ENCODE assay signal across 8 cellular contexts in the genomic region with DNA sequence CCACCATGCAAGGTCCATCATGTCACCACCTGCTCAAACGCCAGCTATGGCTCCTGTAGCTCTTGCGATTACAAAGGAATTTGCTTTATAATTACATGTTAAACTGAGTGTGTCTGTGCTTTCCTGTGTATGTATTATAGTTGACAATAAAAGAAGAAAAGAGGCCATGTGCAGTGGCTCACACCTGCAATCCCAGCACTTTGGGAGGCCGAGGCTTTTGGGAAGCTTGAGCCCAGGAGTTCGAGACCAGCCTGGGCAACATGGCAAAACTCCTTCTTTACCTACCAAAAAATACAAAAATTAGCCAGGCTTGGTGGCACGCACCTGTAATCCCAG. TPM values are rescaled to one million over a fixed set of nuclear protein-coding genes. Genes with fewer than 3 reads are reported as not detected.
DNase-seq lines count a peak whose midpoint lies in the region; ATAC-seq and TF ChIP-seq lines count a peak whose summit lies in the region.

No MANE protein-coding gene starts in this region.

- CTCF ChIA-PET in activated naive CD4-positive, alpha-beta T cell treated with anti-CD3 and anti-CD28 coated beads, Interleukin-2, amount 10 ng/mL, durations not matched to agents 7 days and 5 days (lab: Charles Lee) = interaction anchor here (0.7 to 3.5 kb wide), 8 partner anchors 28 to 83 kb away, joined by 3 to 25 read pairs (median 5); partner anchors contain the start of genes ATRIP and PFKFB4

- TF ChIP-seq CTCF in mesothelial cell of epicardium (IDR thresholded peaks at IDR 0.05; ENCODE audit: unreplicated experiment) (no peak), type B pancreatic cell (conservative IDR thresholded peaks at IDR 0.05) (no peak)

- peak overlapping the region; percentile 97 for H3K27ac Mint-ChIP-seq in activated naive CD4-positive, alpha-beta T cell treated with anti-CD3 and anti-CD28 coated beads, Interleukin-2, amount 10 ng/mL, durations not matched to agents 7 days and 5 days
- H3K27ac Mint-ChIP-seq in mesothelial cell of epicardium (peak overlapping the region; percentile 100), type B pancreatic cell (peak overlapping the region; percentile 100)

- no peaks in the 10 kb centered on the region for H3K9me3 Mint-ChIP-seq in activated naive CD4-positive, alpha-beta T cell treated with anti-CD3 and anti-CD28 coated beads, Interleukin-2, amount 10 ng/mL, durations not matched to agents 7 days and 5 days
- H3K9me3 Mint-ChIP-seq in mesothelial cell of epicardium = no peaks in the 10 kb centered on the region
- no peaks in the 10 kb centered on the region for H3K9me3 Mint-ChIP-seq in type B pancreatic cell

- ATAC-seq in HG03520 (IDR thresholded peaks at IDR 0.05; ENCODE audit: unreplicated experiment) = no peak

- H3K36me3 Mint-ChIP-seq in activated naive CD4-positive, alpha-beta T cell treated with anti-CD3 and anti-CD28 coated beads, Interleukin-2, amount 10 ng/mL, durations not matched to agents 7 days and 5 days = peaks cover 32% of the 10 kb centered on the region
- H3K36me3 Mint-ChIP-seq in mesothelial cell of epicardium (peaks cover 9% of the 10 kb centered on the region), type B pancreatic cell (peaks cover 4% of the 10 kb centered on the region)

- H3K27me3 Mint-ChIP-seq in activated naive CD4-positive, alpha-beta T cell treated with anti-CD3 and anti-CD28 coated beads, Interleukin-2, amount 10 ng/mL, durations not matched to agents 7 days and 5 days = no peaks in the 10 kb centered on the region
- H3K27me3 Mint-ChIP-seq in mesothelial cell of epicardium (ENCODE audit: low read depth) = no peaks in the 10 kb centered on the region
- H3K27me3 Mint-ChIP-seq in type B pancreatic cell = no peaks in the 10 kb centered on the region

- no peak for DNase-seq in activated naive CD4-positive, alpha-beta T cell treated with anti-CD3 and anti-CD28 coated beads, Interleukin-2, amount 10 ng/mL, durations not matched to agents 7 days and 5 days
- DNase-seq in activated naive CD4-positive, alpha-beta T cell (lab: John Stamatoyannopoulos, UW) = no peak
- DNase-seq in mesothelial cell of epicardium (ENCODE audit: low spot score in 2 of 2, unreplicated experiment in 2 of 2) = no peak
- DNase-seq in type B pancreatic cell (ENCODE audit: extremely low spot score, unreplicated experiment) = no peak
- DNase-seq in dermis blood vessel endothelial cell = no peak
- DNase-seq in inferior parietal cortex (ENCODE audit: extremely low spot score) = no peak

- H3K4me3 Mint-ChIP-seq in activated naive CD4-positive, alpha-beta T cell treated with anti-CD3 and anti-CD28 coated beads, Interleukin-2, amount 10 ng/mL, durations not matched to agents 7 days and 5 days = peak overlapping the region; percentile 80
- peak overlapping the region; percentile 92 for H3K4me3 Mint-ChIP-seq in mesothelial cell of epicardium
- H3K4me3 Mint-ChIP-seq in type B pancreatic cell = peak overlapping the region; percentile 99

- peaks cover 76% of the 10 kb centered on the region for H3K4me1 Mint-ChIP-seq in activated naive CD4-positive, alpha-beta T cell treated with anti-CD3 and anti-CD28 coated beads, Interleukin-2, amount 10 ng/mL, durations not matched to agents 7 days and 5 days
- H3K4me1 Mint-ChIP-seq in mesothelial cell of epicardium (peaks cover 18% of the 10 kb centered on the region), type B pancreatic cell (ENCODE audit: unreplicated experiment) (peaks cover 22% of the 10 kb centered on the region)

- peak overlapping the region; percentile 99 for H3K27ac ChIP-seq in angular gyrus (ENCODE audit: low read depth, low read length)

RNA-seq across cellular contexts. Expression of gene ATRIP, which starts 27.0 kb away (rescaled TPM):
- total RNA-seq in mesothelial cell of epicardium (11.6 to 12.0 TPM (median 11.6 TPM) in 3 replicates), type B pancreatic cell (ENCODE audit: low replicate concordance) (9.3 and 16.0 TPM in 2 replicates), dermis blood vessel endothelial cell (8.2 TPM in 2 replicates)

RNA-seq across cellular contexts. Expression of gene SHISA5, which starts 30.4 kb away (rescaled TPM):
- total RNA-seq in mesothelial cell of epicardium (154 to 167 TPM (median 156 TPM) in 3 replicates), type B pancreatic cell (ENCODE audit: low replicate concordance) (162 and 193 TPM in 2 replicates), dermis blood vessel endothelial cell (95.5 and 133 TPM in 2 replicates)

RNA-seq across cellular contexts. Expression of gene TMA7, which starts 33.5 kb away (rescaled TPM):
- total RNA-seq in mesothelial cell of epicardium = 183 to 192 TPM (median 186 TPM) in 3 replicates
- 268 and 281 TPM in 2 replicates for total RNA-seq in type B pancreatic cell (ENCODE audit: low replicate concordance)
- total RNA-seq in dermis blood vessel endothelial cell = 223 and 272 TPM in 2 replicates

RNA-seq across cellular contexts. Expression of gene CCDC51, which starts 33.7 kb away (rescaled TPM):
- total RNA-seq in mesothelial cell of epicardium = 10.7 to 12.3 TPM (median 11.5 TPM) in 3 replicates
- 15.0 and 25.7 TPM in 2 replicates for total RNA-seq in type B pancreatic cell (ENCODE audit: low replicate concordance)
- 16.4 and 18.0 TPM in 2 replicates for total RNA-seq in dermis blood vessel endothelial cell

RNA-seq across cellular contexts. Expression of gene PLXNB1, which starts 43.7 kb away (rescaled TPM):
- total RNA-seq in mesothelial cell of epicardium = 203 to 214 TPM (median 211 TPM) in 3 replicates
- total RNA-seq in type B pancreatic cell (ENCODE audit: low replicate concordance) = 212 and 367 TPM in 2 replicates
- 16.8 and 23.7 TPM in 2 replicates for total RNA-seq in dermis blood vessel endothelial cell
